8 cellular contexts compared by ENCODE assay signal in genomic region chr17:3846739-3847670, GRCh38. TPM values are rescaled to one million over a fixed set of nuclear protein-coding genes. Genes with fewer than 3 reads are reported as not detected.
DNase-seq lines count a peak whose midpoint lies in the region; ATAC-seq and TF ChIP-seq lines count a peak whose summit lies in the region.

No MANE protein-coding gene starts in this region.

- POLR2A ChIA-PET in CD8-positive, alpha-beta T cell (lab: Charles Lee), result interaction anchor here (1.0 to 3.1 kb wide), 13 partner anchors 43 to 296 kb away, joined by 3 to 27 read pairs (median 5); partner anchors contain the start of genes CAMKK1, CTNS, CYB5D2 and SHPK

- CTCF ChIA-PET in CD8-positive, alpha-beta T cell (lab: Charles Lee), result interaction anchor here (0.8 to 7.0 kb wide), 22 partner anchors 10 to 165 kb away, joined by 3 to 95 read pairs (median 4); partner anchors contain the start of gene ATP2A3

- no peaks in the 10 kb centered on the region for H3K9me3 Mint-ChIP-seq in CD8-positive, alpha-beta T cell

- intact Hi-C loops in CD8-positive, alpha-beta T cell (cut with DNase I, micrococcal nuclease), result loop anchor here (1.0 to 10.0 kb wide), 15 partner anchors 45 to 800 kb away; partner anchors contain the start of genes ATP2A3 (in 2 of the 2), CYB5D2 (in 2 of the 2), EMC6 (in 2 of the 2) and TAX1BP3 (in 2 of the 2)
- intact Hi-C loops in dorsolateral prefrontal cortex (cut with DNase I), result loop anchor here (5.0 kb wide), 2 partner anchors 110 to 125 kb away; partner anchors contain the start of gene HASPIN (in 1 of the 2)

- TF ChIP-seq CTCF in CD8-positive, alpha-beta T cell (IDR thresholded peaks at IDR 0.05), result no peak
- no peak for TF ChIP-seq CTCF in LNCaP clone FGC (IDR thresholded peaks at IDR 0.05; ENCODE audit: control insufficient read depth, extremely low read depth, insufficient read depth)
- no peak for TF ChIP-seq CTCF in dorsolateral prefrontal cortex (IDR thresholded peaks at IDR 0.05 in 54 of 56, conservative IDR thresholded peaks at IDR 0.05 in 2 of 56; ENCODE audit: low read depth in 1 of 56, partially characterized antibody in 56 of 56)
- no peak for TF ChIP-seq CTCF in neutrophil (IDR thresholded peaks at IDR 0.05)

- H3K36me3 Mint-ChIP-seq in CD8-positive, alpha-beta T cell, result peaks cover 21% of the 10 kb centered on the region

- H3K27me3 ChIP-seq in CD8-positive, alpha-beta T cell (ENCODE audit: insufficient read depth, low read length), result no peaks in the 10 kb centered on the region
- H3K27me3 ChIP-seq in dorsolateral prefrontal cortex, result no peaks in the 10 kb centered on the region
- no peaks in the 10 kb centered on the region for H3K27me3 ChIP-seq in neutrophil

- H3K36me3 ChIP-seq in CD8-positive, alpha-beta T cell (ENCODE audit: insufficient read depth, low read length), result no peaks in the 10 kb centered on the region
- H3K36me3 ChIP-seq in neutrophil, result peaks cover 8% of the 10 kb centered on the region

- peak overlapping the region; percentile 32 for H3K4me3 Mint-ChIP-seq in CD8-positive, alpha-beta T cell

- DNase-seq in CD8-positive, alpha-beta T cell, result no peak
- no peak for DNase-seq in LNCaP clone FGC (ENCODE audit: low read depth)
- peak in 1 of 10 donors; percentile 34 for DNase-seq in dorsolateral prefrontal cortex
- DNase-seq in midbrain (lab: John Stamatoyannopoulos, UW), result no peak

- H3K4me1 ChIP-seq in CD8-positive, alpha-beta T cell (ENCODE audit: insufficient read depth, low read length), result peaks cover 14% of the 10 kb centered on the region
- peaks cover 25 to 27% of the 10 kb centered on the region in 2 experiments for H3K4me1 ChIP-seq in neutrophil (ENCODE audit: control insufficient read depth in 1 of 2, insufficient read depth in 1 of 2, low read depth in 1 of 2, low read length in 1 of 2)

- ATAC-seq in CD8-positive, alpha-beta T cell, result no peak
- ATAC-seq in HG02759 (IDR thresholded peaks at IDR 0.05; ENCODE audit: unreplicated experiment), result no peak
- no peak for ATAC-seq in GM19023 (IDR thresholded peaks at IDR 0.05; ENCODE audit: unreplicated experiment)
- ATAC-seq in HG02973 (IDR thresholded peaks at IDR 0.05; ENCODE audit: unreplicated experiment), result no peak

- H3K4me1 Mint-ChIP-seq in CD8-positive, alpha-beta T cell (ENCODE audit: low read depth), result peaks cover 25% of the 10 kb centered on the region

- H3K27me3 Mint-ChIP-seq in CD8-positive, alpha-beta T cell (ENCODE audit: low read depth), result peaks cover 3% of the 10 kb centered on the region

- no peak overlapping the region for H3K27ac Mint-ChIP-seq in CD8-positive, alpha-beta T cell

- H3K9me3 ChIP-seq in CD8-positive, alpha-beta T cell (ENCODE audit: low read length), result no peaks in the 10 kb centered on the region
- H3K9me3 ChIP-seq in neutrophil, result no peaks in the 10 kb centered on the region

- no peak overlapping the region for H3K4me3 ChIP-seq in CD8-positive, alpha-beta T cell (ENCODE audit: low read depth, low read length)
- H3K4me3 ChIP-seq in LNCaP clone FGC (ENCODE audit: low read depth, low read length), result peak overlapping the region; percentile 93; the same call in 1 of the 2 replicates
- H3K4me3 ChIP-seq in dorsolateral prefrontal cortex, result peak overlapping the region in 50 of 59 donors; percentile 72 to 98 (median 92)
- H3K4me3 ChIP-seq in neutrophil (ENCODE audit: low read depth in 1 of 2, low read length in 1 of 2), result peak overlapping the region; percentile 80 to 97

- H3K27ac ChIP-seq in CD8-positive, alpha-beta T cell (ENCODE audit: low read depth, low read length), result no peak overlapping the region
- H3K27ac ChIP-seq in dorsolateral prefrontal cortex (peak overlapping the region in 5 of 59 donors; percentile 81 to 94 (median 89)), neutrophil (no peak overlapping the region)

RNA-seq across cellular contexts. Expression of gene NCBP3, which starts 1.0 kb away (rescaled TPM):
- 10 to 100 TPM; 28.4 to 35.3 TPM for total RNA-seq in CD8-positive, alpha-beta T cell
- 10 to 100 TPM; 27.5 to 72.2 (median 39.5) TPM for total RNA-seq in dorsolateral prefrontal cortex

RNA-seq across cellular contexts. Expression of gene CAMKK1, which starts 45.8 kb away (rescaled TPM):
- total RNA-seq in CD8-positive, alpha-beta T cell, result 1 to 10 TPM; 5.3 to 5.9 TPM
- total RNA-seq in dorsolateral prefrontal cortex, result 100 to 1,000 TPM in 89 of 120 experiments, 10 to 100 TPM in 31; 35.4 to 172 (median 118) TPM

RNA-seq across cellular contexts. Expression of gene ITGAE, which starts 46.0 kb away (rescaled TPM):
- 10 to 100 TPM; 23.0 to 25.7 TPM for total RNA-seq in CD8-positive, alpha-beta T cell
- 10 to 100 TPM; 11.5 to 27.0 (median 18.3) TPM for total RNA-seq in dorsolateral prefrontal cortex

Comparison
In these comparisons a context has a peak if more than half of its experiments do, and no peak if none do; other contexts are left out.
1. RNA of gene CAMKK1, which starts 45.8 kb away (total RNA-seq): 35.4 to 172 TPM in dorsolateral prefrontal cortex; 5.3 to 5.9 TPM in CD8-positive, alpha-beta T cell; every median in the first group is over 4 times any median in the second.